Comparison of ENCODE assay signal across 33 cellular contexts in the genomic region with DNA sequence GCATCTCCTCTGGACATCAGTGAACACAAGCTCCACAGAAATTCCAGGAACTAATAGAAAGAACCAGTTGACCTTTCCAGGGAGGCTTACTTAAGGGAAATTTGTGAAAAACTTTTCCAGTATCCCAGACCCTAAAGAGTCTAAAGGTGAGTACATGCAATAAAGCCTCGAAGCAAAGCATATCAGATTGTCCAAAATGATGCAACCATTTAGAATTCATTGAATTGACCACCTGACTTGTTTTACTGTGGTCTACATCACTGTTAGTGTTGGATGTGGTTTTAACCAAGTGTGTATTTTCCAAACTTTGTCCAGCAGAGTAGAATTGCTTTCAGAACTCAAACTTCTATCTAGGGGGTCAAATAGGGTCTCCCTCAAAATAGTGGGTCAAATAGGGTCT.
DNase-seq lines count a peak whose midpoint lies in the region; ATAC-seq, FAIRE-seq and TF ChIP-seq lines count a peak whose summit lies in the region.
"Had no signal": no experiment of that assay in that cellular context is flagged by ENCODE, and none has a peak within 500 bp of the region (broad histone marks: within the 10 kb centered on the region; RNA-seq: fewer than 3 reads in every experiment).

No MANE protein-coding gene starts in this region.

- H3K14ac ChIP-seq in neuronal stem cell (ENCODE audit: low read length), result no peak overlapping the region

- no peaks in the 10 kb centered on the region for H4K20me1 ChIP-seq in K562 (replicated peaks; ENCODE audit: control insufficient read depth, insufficient read depth, low read length)
- H4K20me1 ChIP-seq: BLaER1; BLaER1 treated with 17β-estradiol and CSF1 and Interleukin-3, amounts not matched to agents 10 nM and 100 nM had no signal

- H3K18ac ChIP-seq in neuronal stem cell (ENCODE audit: low read length), result no peak overlapping the region

- no peak overlapping the region for H4K8ac ChIP-seq in neuronal stem cell (ENCODE audit: low read depth, low read length)

- no peaks in the 10 kb centered on the region for H3K9me1 ChIP-seq in K562 (ENCODE audit: control insufficient read depth, insufficient read depth, low read length)

- H2BK5ac ChIP-seq in neuronal stem cell (ENCODE audit: low read length), result no peak overlapping the region

- H3K36me3 ChIP-seq in K562 (ENCODE audit: control insufficient read depth, insufficient read depth, low read length) (no peaks in the 10 kb centered on the region), neuronal stem cell (replicated peaks in 1 of 2; ENCODE audit: control insufficient read depth in 2 of 2, insufficient read depth in 2 of 2, low read length in 2 of 2) (no peaks in the 10 kb centered on the region), lower lobe of right lung (no peaks in the 10 kb centered on the region)
- H3K36me3 ChIP-seq: BE2C had no signal

- H3K27ac ChIP-seq in K562 (ENCODE audit: extremely low read depth, low read depth, low read length) (no peak overlapping the region), neuronal stem cell (replicated peaks; ENCODE audit: low read length) (no peak overlapping the region), lower lobe of right lung (no peak overlapping the region)
- H3K27ac ChIP-seq: 22Rv1; A549; BLaER1; BLaER1 treated with 17β-estradiol and CSF1 and Interleukin-3, amounts not matched to agents 10 nM and 100 nM; C4-2B had no signal

- TF ChIP-seq EP300 in K562 (IDR thresholded peaks at IDR 0.05; ENCODE audit: low read length), result peak; percentile 14; the same call in 1 of the 2 replicates

- in situ Hi-C loops in K562 (cut with MboI), result no loop called here

- CTCF ChIA-PET in K562 (lab: Yijun Ruan, JAX; ENCODE audit: low intra/inter-chr PET ratio), result no interaction called here

- H3K9ac ChIP-seq in K562 (ENCODE audit: insufficient read depth in 1 of 2, low read depth in 2 of 2, low read length in 2 of 2), result no peak overlapping the region
- H3K9ac ChIP-seq in neuronal stem cell (ENCODE audit: low read depth, low read length, poor library complexity), result no peak overlapping the region
- H3K9ac ChIP-seq: BLaER1; BLaER1 treated with 17β-estradiol and CSF1 and Interleukin-3, amounts not matched to agents 10 nM and 100 nM had no signal

- H2AFZ ChIP-seq in K562 (ENCODE audit: low read depth, low read length) (no peak overlapping the region), neuronal stem cell (ENCODE audit: low read length) (no peak overlapping the region)

- H3K4me3 ChIP-seq in K562, result no peak overlapping the region
- no peak overlapping the region for H3K4me3 ChIP-seq in neuronal stem cell (ENCODE audit: low read length in 2 of 2)
- no peak overlapping the region for H3K4me3 ChIP-seq in lower lobe of right lung
- H3K4me3 ChIP-seq: A549; BLaER1; BLaER1 treated with 17β-estradiol and CSF1 and Interleukin-3, amounts not matched to agents 10 nM and 100 nM had no signal

- H2BK15ac ChIP-seq in neuronal stem cell (ENCODE audit: low read length), result no peak overlapping the region

- POLR2A ChIA-PET in K562 (lab: Yijun Ruan, JAX), result no interaction called here

- BruUV-seq in K562 (replicated peaks; lab: Mats Ljungman, UMichigan), result no TSS peak

- no peak overlapping the region for H2AK5ac ChIP-seq in neuronal stem cell (ENCODE audit: low read depth, low read length)

- no peaks in the 10 kb centered on the region for H3K9me3 ChIP-seq in K562 (replicated peaks; ENCODE audit: control insufficient read depth, insufficient read depth, low read depth, low read length)
- peaks cover 0 to 6% of the 10 kb centered on the region in 2 donors for H3K9me3 ChIP-seq in neuronal stem cell (replicated peaks in 1 of 2; ENCODE audit: control insufficient read depth in 2 of 2, insufficient read depth in 1 of 2, low read depth in 1 of 2, low read length in 2 of 2)
- no peaks in the 10 kb centered on the region for H3K9me3 ChIP-seq in lower lobe of right lung
- H3K9me3 ChIP-seq: A549, BE2C, Caco-2 had no signal

- 0% methylated on average over 1 of the region's 1 CpG for WGBS in K562 (ENCODE audit: insufficient coverage, low coverage, missing lambda C conversion rate)
- WGBS in neuronal stem cell (ENCODE audit: extremely low coverage in 2 of 2, insufficient read length in 2 of 2, insufficient replicate concordance in 1 of 2), 2 donors, result no CpG with 5 or more reads among the region's 1 CpG

- TF ChIP-seq POLR2A in K562 (conservative IDR thresholded peaks at IDR 0.05), result no peak

- H3K79me2 ChIP-seq in K562 (ENCODE audit: control insufficient read depth, insufficient read depth, low read length), result no peaks in the 10 kb centered on the region

- H3K4me2 ChIP-seq in K562 (ENCODE audit: insufficient read depth, low read length) (no peak overlapping the region), neuronal stem cell (ENCODE audit: insufficient read depth, low read length, poor library complexity, severe bottlenecking) (no peak overlapping the region)
- H3K4me2 ChIP-seq: A549; BLaER1; BLaER1 treated with 17β-estradiol and CSF1 and Interleukin-3, amounts not matched to agents 10 nM and 100 nM had no signal

- no peak for FAIRE-seq in K562 (lab: Jason Lieb, UNC)
- FAIRE-seq: A204.1, A549, D721Med had no signal

- peak; percentile 53 for ATAC-seq in K562
- no peak for ATAC-seq in HG03571 (IDR thresholded peaks at IDR 0.05; ENCODE audit: unreplicated experiment)
- no peak for ATAC-seq in lower lobe of right lung
- ATAC-seq: A549; CD8-positive, alpha-beta T cell had no signal

- H2BK12ac ChIP-seq in neuronal stem cell (ENCODE audit: low read length), result no peak overlapping the region

- intact Hi-C loops in K562 (cut with micrococcal nuclease), result no loop called here
- intact Hi-C loops in lower lobe of right lung (cut with DNase I), result no loop called here

- no peak overlapping the region for H3K4ac ChIP-seq in neuronal stem cell (ENCODE audit: low read length)

- DNase-seq in OCI-M1 (lab: John Stamatoyannopoulos, UW), result peak; percentile 5
- peak; percentile 51 for DNase-seq in SW480 (ENCODE audit: low spot score)
- DNase-seq in K562 (ENCODE audit: extremely low read depth in 1 of 4, low spot score in 3 of 4), result no peak
- no peak for DNase-seq in neuronal stem cell (ENCODE audit: low spot score)
- DNase-seq in lower lobe of right lung, result no peak
- DNase-seq: 8988T; ACHN; AML-193; BE2C; C1 segment of cervical spinal cord; Caco-2; Calu3; CD4-positive, alpha-beta memory T cell; CD4-positive, alpha-beta T cell; CD4-positive, CD25-positive, alpha-beta regulatory T cell; CD8-positive, alpha-beta memory T cell; CD8-positive, alpha-beta T cell; COR-L47; DMS 273 treated with DMSO at 0.1 percent for 48 hours; DMS153; DMS53; DMS79; DMS79 treated with DMSO at 0.1 percent for 48 hours; DND-41; EL had no signal

- H3K4me1 ChIP-seq in K562 (replicated peaks in 1 of 2; ENCODE audit: control insufficient read depth in 2 of 2, insufficient read depth in 2 of 2, low read length in 2 of 2), result no peaks in the 10 kb centered on the region
- peaks cover 5 to 7% of the 10 kb centered on the region in 2 donors for H3K4me1 ChIP-seq in neuronal stem cell (ENCODE audit: control insufficient read depth in 2 of 2, insufficient read depth in 1 of 2, low read depth in 1 of 2, low read length in 2 of 2)
- no peaks in the 10 kb centered on the region for H3K4me1 ChIP-seq in lower lobe of right lung
- H3K4me1 ChIP-seq: A549; BE2C; BLaER1; BLaER1 treated with 17β-estradiol and CSF1 and Interleukin-3, amounts not matched to agents 10 nM and 100 nM; Caco-2 had no signal

- H3K79me1 ChIP-seq in neuronal stem cell (ENCODE audit: low read depth, low read length), result no peaks in the 10 kb centered on the region

- no peak overlapping the region for H3K23ac ChIP-seq in neuronal stem cell (ENCODE audit: low read depth, low read length, poor library complexity)

- no peak for TF ChIP-seq RAD21 in K562 (CRISPR knock-in tag; conservative IDR thresholded peaks at IDR 0.05 in 1 of 2, IDR thresholded peaks at IDR 0.05 in 1 of 2)

- TF ChIP-seq CTCF in K562 (IDR thresholded peaks at IDR 0.05 in 2 of 3, conservative IDR thresholded peaks at IDR 0.05 in 1 of 3; ENCODE audit: insufficient read depth in 2 of 3, low read depth in 1 of 3, low read length in 3 of 3) (no peak), lower lobe of right lung (IDR thresholded peaks at IDR 0.05) (no peak)

- no peak overlapping the region for H4K91ac ChIP-seq in neuronal stem cell (ENCODE audit: low read depth, low read length, poor library complexity)

- H3K27me3 ChIP-seq in K562 (ENCODE audit: control insufficient read depth in 2 of 2, insufficient read depth in 2 of 2, low read length in 2 of 2), result peaks cover 7 to 14% of the 10 kb centered on the region in 2 experiments; a peak in 3 of 5 replicates
- H3K27me3 ChIP-seq in neuronal stem cell (ENCODE audit: control insufficient read depth in 3 of 3, insufficient read depth in 3 of 3, low read depth in 1 of 3, low read length in 3 of 3), result no peaks in the 10 kb centered on the region
- no peaks in the 10 kb centered on the region for H3K27me3 ChIP-seq in lower lobe of right lung (ENCODE audit: low read depth)
- H3K27me3 ChIP-seq: BE2C; BLaER1; BLaER1 treated with 17β-estradiol and CSF1 and Interleukin-3, amounts not matched to agents 10 nM and 100 nM had no signal

- H2BK120ac ChIP-seq in neuronal stem cell (ENCODE audit: low read depth, low read length), result no peak overlapping the region

TF ChIP-seq in K562, 482 proteins besides CTCF, POLR2A, EP300 and RAD21 (continues in another document):
- TF ChIP-seq, protein P1, sequence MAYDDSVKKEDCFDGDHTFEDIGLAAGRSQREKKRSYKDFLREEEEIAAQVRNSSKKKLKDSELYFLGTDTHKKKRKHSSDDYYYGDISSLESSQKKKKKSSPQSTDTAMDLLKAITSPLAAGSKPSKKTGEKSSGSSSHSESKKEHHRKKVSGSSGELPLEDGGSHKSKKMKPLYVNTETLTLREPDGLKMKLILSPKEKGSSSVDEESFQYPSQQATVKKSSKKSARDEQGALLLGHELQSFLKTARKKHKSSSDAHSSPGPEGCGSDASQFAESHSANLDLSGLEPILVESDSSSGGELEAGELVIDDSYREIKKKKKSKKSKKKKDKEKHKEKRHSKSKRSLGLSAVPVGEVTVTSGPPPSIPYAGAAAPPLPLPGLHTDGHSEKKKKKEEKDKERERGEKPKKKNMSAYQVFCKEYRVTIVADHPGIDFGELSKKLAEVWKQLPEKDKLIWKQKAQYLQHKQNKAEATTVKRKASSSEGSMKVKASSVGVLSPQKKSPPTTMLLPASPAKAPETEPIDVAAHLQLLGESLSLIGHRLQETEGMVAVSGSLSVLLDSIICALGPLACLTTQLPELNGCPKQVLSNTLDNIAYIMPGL (CRISPR knock-in tag; IDR thresholded peaks at IDR 0.05), result no peak
- TF ChIP-seq, protein P2, sequence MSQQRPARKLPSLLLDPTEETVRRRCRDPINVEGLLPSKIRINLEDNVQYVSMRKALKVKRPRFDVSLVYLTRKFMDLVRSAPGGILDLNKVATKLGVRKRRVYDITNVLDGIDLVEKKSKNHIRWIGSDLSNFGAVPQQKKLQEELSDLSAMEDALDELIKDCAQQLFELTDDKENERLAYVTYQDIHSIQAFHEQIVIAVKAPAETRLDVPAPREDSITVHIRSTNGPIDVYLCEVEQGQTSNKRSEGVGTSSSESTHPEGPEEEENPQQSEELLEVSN (IDR thresholded peaks at IDR 0.05; ENCODE audit: borderline replicate concordance in 1 of 2, extremely low read depth in 1 of 2, insufficient read depth in 1 of 2, insufficient read length in 1 of 2, low read depth in 1 of 2, low read length in 1 of 2, poor library complexity in 1 of 2, severe bottlenecking in 1 of 2), result no peak
- no peak for TF ChIP-seq CTBP1 (IDR thresholded peaks at IDR 0.05; ENCODE audit: borderline replicate concordance)

Comparison
In these comparisons a context has a peak if more than half of its experiments do, and no peak if none do; other contexts are left out.
1. DNase-seq: peak in OCI-M1 (single experiment) and SW480 (single experiment); none in K562 (0 of 4), neuronal stem cell (single experiment) and lower lobe of right lung (single experiment).